ENCODE assay signal across 29 cellular contexts in genomic region chr11:680970-681369, GRCh38. TPM values are rescaled to one million over a fixed set of nuclear protein-coding genes. Genes with fewer than 3 reads are reported as not detected.
A peak's percentile ranks its signal among the peaks of the same experiment; 100 is the strongest.
DNase-seq lines count a peak whose midpoint lies in the region; ATAC-seq and TF ChIP-seq lines count a peak whose summit lies in the region.
"Had no signal": no experiment of that assay in that cellular context is flagged by ENCODE, and none has a peak within 500 bp of the region (broad histone marks: within the 10 kb centered on the region; RNA-seq: fewer than 3 reads in every experiment).

No MANE protein-coding gene starts in this region.

- H3K14ac ChIP-seq in H9 (ENCODE audit: insufficient read depth, low read length): no peak overlapping the region

- CTCF ChIA-PET in CD4-positive, alpha-beta T cell (lab: Charles Lee): no interaction called here

- H3K27ac ChIP-seq in CD4-positive, alpha-beta T cell (ENCODE audit: low read depth, low read length): no peak overlapping the region
- no peak overlapping the region for H3K27ac ChIP-seq in H9 (ENCODE audit: insufficient read length, low read depth, low read length)
- H3K27ac ChIP-seq: BLaER1, gastroesophageal sphincter, neural progenitor cell, parathyroid adenoma, SJCRH30, upper lobe of right lung had no signal

- no peak overlapping the region for H3K18ac ChIP-seq in H9 (ENCODE audit: insufficient read length, low read depth, low read length)

- peak; percentile 24 for ATAC-seq in CD4-positive, alpha-beta T cell (ENCODE audit: poor library complexity)
- ATAC-seq in esophagus mucosa: no peak
- ATAC-seq: activated CD4-positive, alpha-beta T cell treated with anti-CD3 and anti-CD28 coated beads for 36 hours; gastroesophageal sphincter; left colon; stimulated activated memory B cell treated with anti-CD40 and anti-IgM and Interleukin-4, amounts not matched to agents 10 μg/mL and 1 μg/mL and 100 μg/mL, for 72 hours had no signal

- H2BK12ac ChIP-seq in H9 (ENCODE audit: insufficient read length, low read depth, low read length): no peak overlapping the region

- H3K9ac ChIP-seq in H9 (ENCODE audit: extremely low read depth, insufficient read length, low read length): no peak overlapping the region
- H3K9ac ChIP-seq: BLaER1, neural progenitor cell, parathyroid adenoma had no signal

- TF ChIP-seq CTCF in CD4-positive, alpha-beta T cell (IDR thresholded peaks at IDR 0.05): no peak
- no peak for TF ChIP-seq CTCF in H9 (conservative IDR thresholded peaks at IDR 0.05)

- DNase-seq in CD4-positive, alpha-beta T cell: no peak
- no peak for DNase-seq in H9
- peak; percentile 52 for DNase-seq in activated naive CD8-positive, alpha-beta T cell treated with anti-CD3 and anti-CD28 coated beads for 36 hours
- peak; percentile 62 for DNase-seq in putamen (ENCODE audit: low spot score)
- DNase-seq in COLO829 (ENCODE audit: low spot score): no peak
- DNase-seq in DMS79 treated with DMSO at 0.1 percent for 48 hours (lab: John Stamatoyannopoulos, UW): no peak
- DNase-seq in superior temporal gyrus (ENCODE audit: extremely low spot score): no peak
- DNase-seq: activated CD4-positive, alpha-beta T cell treated with anti-CD3 and anti-CD28 coated beads for 36 hours; activated naive CD4-positive, alpha-beta T cell treated with anti-CD3 and anti-CD28 coated beads, Interleukin-2, amount 50 U/mL, for 16 hours; DMS79; GDM1; immature natural killer cell; IMR-90; left colon; NCI-H2107; NCI-H510A; SJCRH30; SW 1271; T-helper 9 cell; upper lobe of right lung had no signal

- no peaks in the 10 kb centered on the region for H3K9me3 ChIP-seq in CD4-positive, alpha-beta T cell (ENCODE audit: control insufficient read depth, low read length)
- H3K9me3 ChIP-seq in H9 (ENCODE audit: control insufficient read depth, low read depth, low read length): no peaks in the 10 kb centered on the region
- H3K9me3 ChIP-seq: gastroesophageal sphincter, SJCRH30, upper lobe of right lung had no signal

- peaks cover 3% of the 10 kb centered on the region for H3K79me1 ChIP-seq in H9 (ENCODE audit: insufficient read depth, low read depth, low read length, poor library complexity, severe bottlenecking)

- no peak overlapping the region for H2AK5ac ChIP-seq in H9 (ENCODE audit: insufficient read length, low read length)

- H4K8ac ChIP-seq in H9 (replicated peaks; ENCODE audit: insufficient read length, low read depth, low read length): no peak overlapping the region

- H3K4me1 ChIP-seq in H9 (ENCODE audit: insufficient read depth, low read length): no peaks in the 10 kb centered on the region
- H3K4me1 ChIP-seq: BLaER1, gastroesophageal sphincter, neural progenitor cell, parathyroid adenoma, SJCRH30, upper lobe of right lung had no signal

- H3K27me3 ChIP-seq in CD4-positive, alpha-beta T cell (ENCODE audit: control insufficient read depth, insufficient read depth, low read length): no peaks in the 10 kb centered on the region
- H3K27me3 ChIP-seq in H9 (ENCODE audit: insufficient read depth, low read length): no peaks in the 10 kb centered on the region
- H3K27me3 ChIP-seq: BLaER1, gastroesophageal sphincter, neural progenitor cell, SJCRH30, upper lobe of right lung had no signal

- POLR2A ChIA-PET in CD4-positive, alpha-beta T cell (lab: Charles Lee): no interaction called here

- H2BK120ac ChIP-seq in H9 (ENCODE audit: low read depth, low read length, poor library complexity, severe bottlenecking): no peak overlapping the region

- H3K4me1 Mint-ChIP-seq in CD4-positive, alpha-beta T cell (ENCODE audit: low read depth): no peaks in the 10 kb centered on the region
- peaks cover 21 to 25% of the 10 kb centered on the region in 2 experiments for H3K4me1 Mint-ChIP-seq in H9
- H3K4me1 Mint-ChIP-seq in activated naive CD8-positive, alpha-beta T cell treated with anti-CD3 and anti-CD28 coated beads for 36 hours: peaks cover 12% of the 10 kb centered on the region
- H3K4me1 Mint-ChIP-seq: activated CD4-positive, alpha-beta T cell treated with anti-CD3 and anti-CD28 coated beads for 36 hours; immature natural killer cell; neural progenitor cell; stimulated activated memory B cell treated with anti-CD40 and anti-IgM and Interleukin-4, amounts not matched to agents 10 μg/mL and 1 μg/mL and 100 μg/mL, for 72 hours had no signal

- H3K4me2 ChIP-seq in H9 (ENCODE audit: insufficient read depth, insufficient read length, low read length): no peak overlapping the region
- H3K4me2 ChIP-seq: BLaER1, neural progenitor cell had no signal

- H3K9me3 Mint-ChIP-seq in CD4-positive, alpha-beta T cell: no peaks in the 10 kb centered on the region
- H3K9me3 Mint-ChIP-seq in H9: no peaks in the 10 kb centered on the region
- H3K9me3 Mint-ChIP-seq in activated naive CD8-positive, alpha-beta T cell treated with anti-CD3 and anti-CD28 coated beads for 36 hours: peaks cover 3% of the 10 kb centered on the region
- H3K9me3 Mint-ChIP-seq: activated T-helper 2 cell treated with anti-CD3 and anti-CD28 coated beads, Interferon-gamma antibody, Interleukin-2, Interleukin-4, amounts not matched to agents 10 μg/mL and 5 μg/mL and 100 μg/mL, durations not matched to agents 14 hours and 24 hours and 36 hours; immature natural killer cell; neural progenitor cell had no signal

- H2AFZ ChIP-seq in H9 (ENCODE audit: low read length): no peak overlapping the region
- H2AFZ ChIP-seq: neural progenitor cell, parathyroid adenoma had no signal

- no peaks in the 10 kb centered on the region for H4K20me1 ChIP-seq in H9 (ENCODE audit: control insufficient read depth, insufficient read depth, insufficient read length)

- no peak overlapping the region for H3K56ac ChIP-seq in H9 (ENCODE audit: insufficient read length, low read depth, low read length)

- H2BK15ac ChIP-seq in H9 (ENCODE audit: low read depth, low read length): no peak overlapping the region

- H2BK20ac ChIP-seq in H9 (ENCODE audit: low read depth, low read length, poor library complexity, severe bottlenecking): no peak overlapping the region

- H3K23me2 ChIP-seq in H9 (ENCODE audit: insufficient read length, low read depth, low read length, poor library complexity, severe bottlenecking): no peaks in the 10 kb centered on the region

- H3K79me2 ChIP-seq in H9 (ENCODE audit: insufficient read depth, low read length): no peaks in the 10 kb centered on the region
- H3K79me2 ChIP-seq: parathyroid adenoma had no signal

- H3T11ph ChIP-seq in H9 (ENCODE audit: low read length): no peak overlapping the region

- H3K27ac Mint-ChIP-seq in CD4-positive, alpha-beta T cell: no peak overlapping the region
- peak overlapping the region in 2 of 3 experiments; percentile 72 to 83; a peak in 4 of 7 replicates for H3K27ac Mint-ChIP-seq in H9
- no peak overlapping the region for H3K27ac Mint-ChIP-seq in activated naive CD8-positive, alpha-beta T cell treated with anti-CD3 and anti-CD28 coated beads for 36 hours
- H3K27ac Mint-ChIP-seq: activated CD4-positive, alpha-beta T cell treated with anti-CD3 and anti-CD28 coated beads for 36 hours; activated T-helper 2 cell treated with anti-CD3 and anti-CD28 coated beads, Interferon-gamma antibody, Interleukin-2, Interleukin-4, amounts not matched to agents 10 μg/mL and 5 μg/mL and 100 μg/mL, durations not matched to agents 14 hours and 24 hours and 36 hours; neural progenitor cell; stimulated activated memory B cell treated with anti-CD40 and anti-IgM and Interleukin-4, amounts not matched to agents 10 μg/mL and 1 μg/mL and 100 μg/mL, for 72 hours had no signal

- no peaks in the 10 kb centered on the region for H3K27me3 Mint-ChIP-seq in CD4-positive, alpha-beta T cell
- no peaks in the 10 kb centered on the region for H3K27me3 Mint-ChIP-seq in H9 (ENCODE audit: low read depth)
- H3K27me3 Mint-ChIP-seq in activated naive CD8-positive, alpha-beta T cell treated with anti-CD3 and anti-CD28 coated beads for 36 hours: no peaks in the 10 kb centered on the region
- H3K27me3 Mint-ChIP-seq: activated CD4-positive, alpha-beta T cell treated with anti-CD3 and anti-CD28 coated beads for 36 hours; stimulated activated memory B cell treated with anti-CD40 and anti-IgM and Interleukin-4, amounts not matched to agents 10 μg/mL and 1 μg/mL and 100 μg/mL, for 72 hours had no signal

- H4K91ac ChIP-seq in H9 (ENCODE audit: insufficient read length, low read depth, low read length): no peak overlapping the region

- no peak overlapping the region for H3K4ac ChIP-seq in H9 (ENCODE audit: low read depth, low read length)

- peaks cover 80% of the 10 kb centered on the region for H3K36me3 Mint-ChIP-seq in CD4-positive, alpha-beta T cell (ENCODE audit: low read depth)
- H3K36me3 Mint-ChIP-seq in H9 (ENCODE audit: insufficient read depth in 1 of 3, low read depth in 3 of 3): peaks cover 58 to 87% (median 80%) of the 10 kb centered on the region in 3 experiments
- H3K36me3 Mint-ChIP-seq in activated naive CD8-positive, alpha-beta T cell treated with anti-CD3 and anti-CD28 coated beads for 36 hours: peaks cover 56% of the 10 kb centered on the region

- H4K5ac ChIP-seq in H9 (ENCODE audit: insufficient read length, low read depth, low read length): no peak overlapping the region

- no CpG with 5 or more reads among the region's 13 CpGs for WGBS in H9 (ENCODE audit: extremely low coverage, insufficient read length, low lambda C conversion rate)

- H2BK5ac ChIP-seq in H9 (ENCODE audit: insufficient read length, low read length): no peak overlapping the region

- no peak overlapping the region for H3K23ac ChIP-seq in H9 (ENCODE audit: insufficient read length, low read depth, low read length)

- H3K4me3 Mint-ChIP-seq in CD4-positive, alpha-beta T cell: no peak overlapping the region
- H3K4me3 Mint-ChIP-seq in H9: no peak overlapping the region
- H3K4me3 Mint-ChIP-seq in activated naive CD8-positive, alpha-beta T cell treated with anti-CD3 and anti-CD28 coated beads for 36 hours: no peak overlapping the region
- H3K4me3 Mint-ChIP-seq: activated CD4-positive, alpha-beta T cell treated with anti-CD3 and anti-CD28 coated beads for 36 hours; immature natural killer cell; stimulated activated memory B cell treated with anti-CD40 and anti-IgM and Interleukin-4, amounts not matched to agents 10 μg/mL and 1 μg/mL and 100 μg/mL, for 72 hours had no signal

- intact Hi-C loops in CD4-positive, alpha-beta T cell (cut with DNase I, micrococcal nuclease): no loop called here

RNA-seq across cellular contexts. Expression of gene DEAF1, which starts 14.1 kb away (rescaled TPM):
- 10 to 100 TPM; 68.4 to 79.6 TPM for total RNA-seq in CD4-positive, alpha-beta T cell
- total RNA-seq in H9 (2021): 67.3 and 68.6 TPM in 2 replicates
- 10 to 100 TPM; 46.1 to 49.7 TPM for total RNA-seq in activated naive CD8-positive, alpha-beta T cell treated with anti-CD3 and anti-CD28 coated beads for 36 hours
- 23.8 TPM for total RNA-seq in esophagus mucosa

RNA-seq across cellular contexts. Expression of gene TMEM80, which starts 14.6 kb away (rescaled TPM):
- 10 to 100 TPM; 21.0 to 22.0 TPM for total RNA-seq in CD4-positive, alpha-beta T cell
- total RNA-seq in H9 (2021) (15.3 and 23.6 TPM in 2 replicates), esophagus mucosa (15.7 TPM)
- total RNA-seq in activated naive CD8-positive, alpha-beta T cell treated with anti-CD3 and anti-CD28 coated beads for 36 hours: 1 to 10 TPM; 7.6 to 9.2 TPM

RNA-seq across cellular contexts. Expression of gene EPS8L2, which starts 25.1 kb away (rescaled TPM):
- 1 to 10 TPM; 3.5 to 4.0 TPM for total RNA-seq in CD4-positive, alpha-beta T cell
- total RNA-seq in H9 (2021): 92.8 and 101 TPM in 2 replicates
- total RNA-seq in activated naive CD8-positive, alpha-beta T cell treated with anti-CD3 and anti-CD28 coated beads for 36 hours: 10 to 100 TPM; 13.3 to 15.9 TPM
- 259 TPM for total RNA-seq in esophagus mucosa

RNA-seq across cellular contexts. Expression of gene DRD4, which starts 43.9 kb away (rescaled TPM):
- total RNA-seq in CD4-positive, alpha-beta T cell: under 1 TPM; 0.70 to 0.82 TPM
- total RNA-seq in H9 (2021) (6.2 and 6.8 TPM in 2 replicates), esophagus mucosa (0.16 TPM)
- total RNA-seq in activated naive CD8-positive, alpha-beta T cell treated with anti-CD3 and anti-CD28 coated beads for 36 hours: under 1 TPM; 0.26 to 0.37 TPM
- total RNA-seq: IMR-90, RPMI7951, SJCRH30, temporal lobe had no signal

RNA-seq across cellular contexts. Expression of gene SCT, which starts 54.0 kb away (rescaled TPM):
- total RNA-seq in CD4-positive, alpha-beta T cell: not detected
- total RNA-seq in H9 (2021) (1.8 and 2.3 TPM in 2 replicates), esophagus mucosa (not detected)
- total RNA-seq in activated naive CD8-positive, alpha-beta T cell treated with anti-CD3 and anti-CD28 coated beads for 36 hours: not detected
- total RNA-seq: activated CD4-positive, alpha-beta T cell treated with anti-CD3 and anti-CD28 coated beads for 36 hours; activated T-helper 2 cell treated with anti-CD3 and anti-CD28 coated beads, Interferon-gamma antibody, Interleukin-2, Interleukin-4, amounts not matched to agents 10 μg/mL and 5 μg/mL and 100 μg/mL, durations not matched to agents 14 hours and 24 hours and 36 hours; gastroesophageal sphincter; IMR-90; RPMI7951; SJCRH30; temporal lobe; upper lobe of right lung had no signal

Comparison
In these comparisons a context has a peak if more than half of its experiments do, and no peak if none do; other contexts are left out.
1. DNase-seq: peak in activated naive CD8-positive, alpha-beta T cell treated with anti-CD3 and anti-CD28 coated beads for 36 hours (single experiment) and putamen (single experiment); none in CD4-positive, alpha-beta T cell (0 of 10), H9 (single experiment), COLO829 (single experiment), DMS79 treated with DMSO at 0.1 percent for 48 hours (single experiment) and superior temporal gyrus (single experiment).
2. H3K27ac Mint-ChIP-seq: peak in H9 (2 of 3); none in CD4-positive, alpha-beta T cell (single experiment) and activated naive CD8-positive, alpha-beta T cell treated with anti-CD3 and anti-CD28 coated beads for 36 hours (single experiment).